ENCODE assay signal across 23 cellular contexts in genomic region chr1:101379037-101379436, GRCh38.
"Had no signal": no experiment of that assay in that cellular context is flagged by ENCODE, and none has a peak within 500 bp of the region (broad histone marks: within the 10 kb centered on the region; RNA-seq: fewer than 3 reads in every experiment).

No MANE protein-coding gene starts in this region.

- ATAC-seq: gastroesophageal sphincter, left lung, lower lobe of right lung, psoas muscle, right lobe of liver had no signal

- FAIRE-seq: endometrium, urothelium cell line had no signal

- H3K4me3 ChIP-seq: esophagus squamous epithelium, gastroesophageal sphincter, left lung, lower lobe of right lung, psoas muscle, right lobe of liver, stomach, thoracic aorta, transverse colon had no signal

- H3K27ac ChIP-seq: epithelial cell of prostate, esophagus squamous epithelium, gastroesophageal sphincter, left lung, lower lobe of right lung, psoas muscle, right lobe of liver, stomach, thoracic aorta, transverse colon had no signal

- H3K27me3 ChIP-seq: esophagus squamous epithelium, gastroesophageal sphincter, left lung, right lobe of liver, stomach, transverse colon had no signal

- H3K36me3 ChIP-seq: esophagus squamous epithelium, gastroesophageal sphincter, left lung, lower lobe of right lung, right lobe of liver, stomach, thoracic aorta, transverse colon had no signal

- H3K4me1 ChIP-seq: left lung, lower lobe of right lung, psoas muscle, right lobe of liver, stomach had no signal

- H3K9me3 ChIP-seq: esophagus squamous epithelium, gastroesophageal sphincter, left lung, lower lobe of right lung, psoas muscle, right lobe of liver, stomach, thoracic aorta, transverse colon had no signal

- H3K27ac Mint-ChIP-seq: nephron had no signal

- H3K4me3 Mint-ChIP-seq: nephron had no signal

- DNase-seq: effector memory CD4-positive, alpha-beta T cell; esophagus squamous epithelium; foreskin fibroblast; glutamatergic neuron; islet precursor cell; left lung; lower lobe of right lung; mesenchymal stem cell; midbrain; psoas muscle; retina; right lobe of liver; stimulated activated CD4-positive, alpha-beta T cell treated with anti-CD3 and anti-CD28 coated beads, Interleukin-4, amount 100 ng/mL, for 24 hours; stimulated activated naive CD4-positive, alpha-beta T cell; stomach; substantia nigra; transverse colon had no signal
